18 cellular contexts compared by ENCODE assay signal in the genomic region with DNA sequence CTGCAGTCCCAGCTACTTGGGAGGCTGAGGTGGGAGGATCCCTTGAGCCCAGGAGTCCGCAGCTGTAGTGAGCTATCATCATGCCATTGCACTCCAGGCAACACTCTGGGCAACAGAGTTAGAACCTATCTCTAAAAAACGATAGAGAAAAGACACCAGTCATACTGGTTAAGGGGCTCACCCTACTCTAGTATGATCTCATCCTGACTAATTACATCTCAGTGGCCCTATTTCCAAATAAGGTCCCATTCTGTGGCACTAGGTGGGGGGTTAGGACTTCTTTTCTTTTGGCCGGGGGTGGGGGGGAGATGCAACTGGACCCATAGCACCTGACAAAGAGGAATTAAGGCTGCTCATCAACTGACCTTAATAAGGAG.
DNase-seq lines count a peak whose midpoint lies in the region; ATAC-seq, FAIRE-seq and TF ChIP-seq lines count a peak whose summit lies in the region.
"Had no signal": no experiment of that assay in that cellular context is flagged by ENCODE, and none has a peak within 500 bp of the region (broad histone marks: within the 10 kb centered on the region; RNA-seq: fewer than 3 reads in every experiment).

No MANE protein-coding gene starts in this region.

- H3K4me2 ChIP-seq in K562 (ENCODE audit: insufficient read depth, low read length) = no peak overlapping the region
- H3K4me2 ChIP-seq: PC-9 had no signal

- no peaks in the 10 kb centered on the region for H3K9me3 Mint-ChIP-seq in activated CD4-positive, alpha-beta T cell treated with anti-CD3 and anti-CD28 coated beads for 36 hours (ENCODE audit: low read depth)
- no peaks in the 10 kb centered on the region for H3K9me3 Mint-ChIP-seq in stimulated activated effector memory CD8-positive, alpha-beta T cell treated with anti-CD3 and anti-CD28 coated beads, Interleukin-12 subunit alpha, Interleukin-12 subunit beta, amount 100 ng/mL, for 72 hours

- no peak overlapping the region for H3K27ac ChIP-seq in K562 (ENCODE audit: extremely low read depth, low read depth, low read length)
- H3K27ac ChIP-seq: PC-9 had no signal

- no peak for TF ChIP-seq RAD21 in K562 (CRISPR knock-in tag; conservative IDR thresholded peaks at IDR 0.05 in 1 of 2, IDR thresholded peaks at IDR 0.05 in 1 of 2)

- FAIRE-seq in K562 (lab: Jason Lieb, UNC) = no peak
- FAIRE-seq: H1 had no signal

- DNase-seq in activated CD4-positive, alpha-beta T cell treated with anti-CD3 and anti-CD28 coated beads for 36 hours = no peak
- no peak for DNase-seq in activated CD4-positive, alpha-beta T cell treated with anti-CD3 and anti-CD28 coated beads, Interleukin-2, amount 50 U/mL, for 48 hours
- DNase-seq in ELR (ENCODE audit: low read depth) (peak; percentile 20), K562 (ENCODE audit: extremely low read depth in 1 of 4, low spot score in 3 of 4) (no peak), NCI-H1694 (lab: John Stamatoyannopoulos, UW) (no peak), EL (no peak)
- no peak for DNase-seq in stimulated activated effector memory CD8-positive, alpha-beta T cell treated with anti-CD3 and anti-CD28 coated beads, Interleukin-12 subunit alpha, Interleukin-12 subunit beta, amount 100 ng/mL, for 72 hours (ENCODE audit: low spot score in 2 of 2)
- DNase-seq: Caco-2, DMS153, NCI-H187 treated with DMSO at 0.1 percent for 48 hours, NCI-H2227 treated with DMSO at 0.1 percent for 48 hours, NCI-H510A treated with DMSO at 0.1 percent for 48 hours, NCI-H82, PC-9 had no signal

- no peak overlapping the region for H3K4me3 ChIP-seq in K562
- H3K4me3 ChIP-seq: PC-9 had no signal

- H4K20me1 ChIP-seq in K562 (replicated peaks; ENCODE audit: control insufficient read depth, insufficient read depth, low read length) = no peaks in the 10 kb centered on the region

- no peak for TF ChIP-seq EP300 in K562 (IDR thresholded peaks at IDR 0.05; ENCODE audit: low read length)

- in situ Hi-C loops in K562 (cut with MboI) = no loop called here

- 17% methylated on average over 3 of the region's 3 CpGs for WGBS in K562 (ENCODE audit: insufficient coverage, low coverage, missing lambda C conversion rate)

- intact Hi-C loops in activated CD4-positive, alpha-beta T cell treated with anti-CD3 and anti-CD28 coated beads for 36 hours (cut with DNase I, micrococcal nuclease) = loop anchor here in 1 of 2 experiments (5.0 to 10.0 kb wide), 2 partner anchors 93 to 216 kb away; no protein-coding TSS in a partner anchor
- intact Hi-C loops in K562 (cut with micrococcal nuclease) = no loop called here

- H3K36me3 Mint-ChIP-seq in activated CD4-positive, alpha-beta T cell treated with anti-CD3 and anti-CD28 coated beads for 36 hours (ENCODE audit: low read depth) = no peaks in the 10 kb centered on the region
- H3K36me3 Mint-ChIP-seq in stimulated activated effector memory CD8-positive, alpha-beta T cell treated with anti-CD3 and anti-CD28 coated beads, Interleukin-12 subunit alpha, Interleukin-12 subunit beta, amount 100 ng/mL, for 72 hours = no peaks in the 10 kb centered on the region

- no peaks in the 10 kb centered on the region for H3K79me2 ChIP-seq in K562 (ENCODE audit: control insufficient read depth, insufficient read depth, low read length)

- TF ChIP-seq CTCF in K562 (IDR thresholded peaks at IDR 0.05 in 2 of 3, conservative IDR thresholded peaks at IDR 0.05 in 1 of 3; ENCODE audit: insufficient read depth in 2 of 3, low read depth in 1 of 3, low read length in 3 of 3) = no peak

- peak; percentile 82 for ATAC-seq in activated CD4-positive, alpha-beta T cell treated with anti-CD3 and anti-CD28 coated beads for 36 hours
- ATAC-seq in K562 = peak; percentile 51; the same call in 2 of the 3 replicates
- peak; percentile 78 for ATAC-seq in stimulated activated effector memory CD8-positive, alpha-beta T cell treated with anti-CD3 and anti-CD28 coated beads, Interleukin-12 subunit alpha, Interleukin-12 subunit beta, amount 100 ng/mL, for 72 hours
- no peak for ATAC-seq in GM19351 (IDR thresholded peaks at IDR 0.05; ENCODE audit: unreplicated experiment)

- H2AFZ ChIP-seq in K562 (ENCODE audit: low read depth, low read length) = no peak overlapping the region
- H2AFZ ChIP-seq: PC-9 had no signal

- H3K27ac Mint-ChIP-seq in activated CD4-positive, alpha-beta T cell treated with anti-CD3 and anti-CD28 coated beads for 36 hours = no peak overlapping the region
- H3K27ac Mint-ChIP-seq in stimulated activated effector memory CD8-positive, alpha-beta T cell treated with anti-CD3 and anti-CD28 coated beads, Interleukin-12 subunit alpha, Interleukin-12 subunit beta, amount 100 ng/mL, for 72 hours = no peak overlapping the region
- H3K27ac Mint-ChIP-seq: B cell had no signal

- no peaks in the 10 kb centered on the region; a peak in 1 of 5 replicates for H3K27me3 ChIP-seq in K562 (ENCODE audit: control insufficient read depth in 2 of 2, insufficient read depth in 2 of 2, low read length in 2 of 2)

- TF ChIP-seq POLR2A in K562 (conservative IDR thresholded peaks at IDR 0.05) = no peak

- H3K9me3 ChIP-seq in K562 (replicated peaks; ENCODE audit: control insufficient read depth, insufficient read depth, low read depth, low read length) = no peaks in the 10 kb centered on the region
- H3K9me3 ChIP-seq: Caco-2 had no signal

- no peak overlapping the region for H3K4me3 Mint-ChIP-seq in activated CD4-positive, alpha-beta T cell treated with anti-CD3 and anti-CD28 coated beads for 36 hours
- no peak overlapping the region for H3K4me3 Mint-ChIP-seq in stimulated activated effector memory CD8-positive, alpha-beta T cell treated with anti-CD3 and anti-CD28 coated beads, Interleukin-12 subunit alpha, Interleukin-12 subunit beta, amount 100 ng/mL, for 72 hours
- H3K4me3 Mint-ChIP-seq: B cell; CD4-positive, CD25-positive, alpha-beta regulatory T cell had no signal

- BruUV-seq in K562 (replicated peaks; lab: Mats Ljungman, UMichigan) = no TSS peak

- POLR2A ChIA-PET in activated CD4-positive, alpha-beta T cell treated with anti-CD3 and anti-CD28 coated beads for 36 hours (lab: Charles Lee) = interaction anchor here (0.6 kb wide), 1 partner anchor 166 kb away, joined by 3 read pairs; no protein-coding TSS in a partner anchor
- POLR2A ChIA-PET in K562 (lab: Yijun Ruan, JAX) = no interaction called here

- no peaks in the 10 kb centered on the region for H3K27me3 Mint-ChIP-seq in activated CD4-positive, alpha-beta T cell treated with anti-CD3 and anti-CD28 coated beads for 36 hours
- H3K27me3 Mint-ChIP-seq: CD4-positive, CD25-positive, alpha-beta regulatory T cell had no signal

- H3K4me1 Mint-ChIP-seq in activated CD4-positive, alpha-beta T cell treated with anti-CD3 and anti-CD28 coated beads for 36 hours = peaks cover 41% of the 10 kb centered on the region
- peaks cover 10% of the 10 kb centered on the region for H3K4me1 Mint-ChIP-seq in stimulated activated effector memory CD8-positive, alpha-beta T cell treated with anti-CD3 and anti-CD28 coated beads, Interleukin-12 subunit alpha, Interleukin-12 subunit beta, amount 100 ng/mL, for 72 hours

- no peaks in the 10 kb centered on the region for H3K9me1 ChIP-seq in K562 (ENCODE audit: control insufficient read depth, insufficient read depth, low read length)

- peaks cover 0 to 4% of the 10 kb centered on the region in 2 experiments; a peak in 2 of 5 replicates for H3K4me1 ChIP-seq in K562 (replicated peaks in 1 of 2; ENCODE audit: control insufficient read depth in 2 of 2, insufficient read depth in 2 of 2, low read length in 2 of 2)

- no peaks in the 10 kb centered on the region for H3K36me3 ChIP-seq in K562 (ENCODE audit: control insufficient read depth, insufficient read depth, low read length)

- CTCF ChIA-PET in activated CD4-positive, alpha-beta T cell treated with anti-CD3 and anti-CD28 coated beads for 36 hours (lab: Charles Lee) = interaction anchor here (1.2 kb wide), 1 partner anchor 15 kb away, joined by 3 read pairs; no protein-coding TSS in a partner anchor
- CTCF ChIA-PET in K562 (lab: Yijun Ruan, JAX; ENCODE audit: low intra/inter-chr PET ratio) = no interaction called here

- no peak overlapping the region for H3K9ac ChIP-seq in K562 (ENCODE audit: insufficient read depth in 1 of 2, low read depth in 2 of 2, low read length in 2 of 2)

TF ChIP-seq in K562, 482 proteins besides CTCF, POLR2A, EP300 and RAD21 (continues in another document):
- TF ChIP-seq ZNF766 (CRISPR knock-in tag; conservative IDR thresholded peaks at IDR 0.05) (no peak), PHB2 (IDR thresholded peaks at IDR 0.05; ENCODE audit: low read depth) (no peak), PHB (CRISPR knock-in tag; IDR thresholded peaks at IDR 0.05) (no peak), JUN (IDR thresholded peaks at IDR 0.05; ENCODE audit: borderline replicate concordance, low read depth, low read length) (peak; percentile 47; the same call in 1 of the 2 replicates), JUN (CRISPR knock-in tag; IDR thresholded peaks at IDR 0.05; ENCODE audit: borderline replicate concordance) (no peak), ZNF239 (CRISPR knock-in tag; IDR thresholded peaks at IDR 0.05) (no peak), ERF (CRISPR knock-in tag; IDR thresholded peaks at IDR 0.05) (no peak), ESRRA (IDR thresholded peaks at IDR 0.05; ENCODE audit: borderline replicate concordance, low read depth) (no peak), PTBP1 (IDR thresholded peaks at IDR 0.05; ENCODE audit: low read depth, low read length) (no peak), NR4A1 (CRISPR knock-in tag; IDR thresholded peaks at IDR 0.05) (no peak), NR4A1 (tag; IDR thresholded peaks at IDR 0.05) (no peak)
- TF ChIP-seq, protein P1, sequence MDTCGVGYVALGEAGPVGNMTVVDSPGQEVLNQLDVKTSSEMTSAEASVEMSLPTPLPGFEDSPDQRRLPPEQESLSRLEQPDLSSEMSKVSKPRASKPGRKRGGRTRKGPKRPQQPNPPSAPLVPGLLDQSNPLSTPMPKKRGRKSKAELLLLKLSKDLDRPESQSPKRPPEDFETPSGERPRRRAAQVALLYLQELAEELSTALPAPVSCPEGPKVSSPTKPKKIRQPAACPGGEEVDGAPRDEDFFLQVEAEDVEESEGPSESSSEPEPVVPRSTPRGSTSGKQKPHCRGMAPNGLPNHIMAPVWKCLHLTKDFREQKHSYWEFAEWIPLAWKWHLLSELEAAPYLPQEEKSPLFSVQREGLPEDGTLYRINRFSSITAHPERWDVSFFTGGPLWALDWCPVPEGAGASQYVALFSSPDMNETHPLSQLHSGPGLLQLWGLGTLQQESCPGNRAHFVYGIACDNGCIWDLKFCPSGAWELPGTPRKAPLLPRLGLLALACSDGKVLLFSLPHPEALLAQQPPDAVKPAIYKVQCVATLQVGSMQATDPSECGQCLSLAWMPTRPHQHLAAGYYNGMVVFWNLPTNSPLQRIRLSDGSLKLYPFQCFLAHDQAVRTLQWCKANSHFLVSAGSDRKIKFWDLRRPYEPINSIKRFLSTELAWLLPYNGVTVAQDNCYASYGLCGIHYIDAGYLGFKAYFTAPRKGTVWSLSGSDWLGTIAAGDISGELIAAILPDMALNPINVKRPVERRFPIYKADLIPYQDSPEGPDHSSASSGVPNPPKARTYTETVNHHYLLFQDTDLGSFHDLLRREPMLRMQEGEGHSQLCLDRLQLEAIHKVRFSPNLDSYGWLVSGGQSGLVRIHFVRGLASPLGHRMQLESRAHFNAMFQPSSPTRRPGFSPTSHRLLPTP (IDR thresholded peaks at IDR 0.05; ENCODE audit: borderline replicate concordance, extremely low read depth, insufficient read length) = no peak
